ENCODE assay signal across 8 cellular contexts in the genomic region with DNA sequence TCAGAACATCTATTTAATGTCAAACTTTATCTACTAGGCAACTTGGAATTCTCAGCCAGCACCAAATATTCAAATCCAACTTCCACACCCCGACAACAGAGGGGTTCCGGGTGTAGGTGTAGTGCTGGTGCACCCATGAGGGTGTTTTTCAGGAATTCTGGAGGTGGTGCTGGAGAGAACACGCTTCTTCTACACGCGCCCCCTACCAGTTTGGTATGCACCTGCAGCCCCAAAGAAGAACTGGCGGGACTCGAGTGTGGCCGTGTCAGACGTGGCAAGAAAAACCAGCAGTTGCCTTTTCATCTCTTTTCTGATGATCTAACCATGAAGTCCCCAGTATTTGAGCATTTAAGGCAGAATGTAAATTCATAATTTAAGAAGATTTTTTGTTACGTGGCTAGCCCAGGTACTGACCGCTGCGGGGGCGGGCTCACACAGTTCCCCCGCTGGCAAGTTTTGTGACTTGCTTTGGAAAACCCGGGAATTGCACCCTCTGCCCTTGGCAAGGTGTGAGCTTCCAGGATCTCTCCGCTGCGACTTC. TPM values are rescaled to one million over a fixed set of nuclear protein-coding genes. Genes with fewer than 3 reads are reported as not detected.
A peak's percentile ranks its signal among the peaks of the same experiment; 100 is the strongest.
DNase-seq lines count a peak whose midpoint lies in the region; ATAC-seq and TF ChIP-seq lines count a peak whose summit lies in the region.

No MANE protein-coding gene starts in this region.

- intact Hi-C loops in left cardiac atrium (cut with DNase I) = loop anchor here (5.0 to 10.0 kb wide), 2 partner anchors 116 to 118 kb away; a partner anchor contains a TSS

- no peaks in the 10 kb centered on the region for H3K36me3 ChIP-seq in ES-I3 (ENCODE audit: insufficient read depth, low read length)
- H3K36me3 ChIP-seq in HEK293 (ENCODE audit: control insufficient read depth in 2 of 2, insufficient read depth in 1 of 2, low read length in 2 of 2) = no peaks in the 10 kb centered on the region

- DNase-seq in MV-4-11 (lab: John Stamatoyannopoulos, UW) (peak; percentile 11), SK-N-DZ (ENCODE audit: low spot score) (peak; percentile 83), left cardiac atrium (peak; percentile 66), pons (ENCODE audit: low spot score) (peak; percentile 67), NK-92 (lab: John Stamatoyannopoulos, UW; ENCODE audit: unreplicated experiment) (no peak)
- peak; percentile 34 for DNase-seq in activated naive CD8-positive, alpha-beta T cell treated with anti-CD3 and anti-CD28 coated beads, Interleukin-2, amount 10 ng/mL, durations not matched to agents 7 days and 5 days

- TF ChIP-seq CTCF in HEK293 (tag by site-specific recombination; IDR thresholded peaks at IDR 0.05) = peak; percentile 88

- H3K4me1 ChIP-seq in ES-I3 (ENCODE audit: insufficient read depth, low read length) = no peaks in the 10 kb centered on the region
- H3K4me1 ChIP-seq in HEK293 (ENCODE audit: control insufficient read depth, insufficient read depth, low read length) = no peaks in the 10 kb centered on the region

- peak; percentile 48 for ATAC-seq in activated naive CD8-positive, alpha-beta T cell treated with anti-CD3 and anti-CD28 coated beads, Interleukin-2, amount 10 ng/mL, durations not matched to agents 7 days and 5 days (ENCODE audit: low read depth)
- peak; percentile 76 to 85 for ATAC-seq in left cardiac atrium

- peaks cover 55% of the 10 kb centered on the region for H3K27me3 Mint-ChIP-seq in activated naive CD8-positive, alpha-beta T cell treated with anti-CD3 and anti-CD28 coated beads, Interleukin-2, amount 10 ng/mL, durations not matched to agents 7 days and 5 days

- no peaks in the 10 kb centered on the region for H3K9me3 ChIP-seq in ES-I3 (ENCODE audit: control insufficient read depth, insufficient read depth, low read length)
- no peaks in the 10 kb centered on the region for H3K9me3 ChIP-seq in HEK293 (ENCODE audit: control insufficient read depth, insufficient read depth, low read depth, low read length)

- POLR2A ChIA-PET in HEK293 (lab: Yijun Ruan, JAX) = interaction anchor here (0.7 to 2.8 kb wide), 5 partner anchors 9 to 480 kb away, joined by 3 to 21 read pairs (median 3); a partner anchor contains a TSS
- POLR2A ChIA-PET in activated naive CD8-positive, alpha-beta T cell treated with anti-CD3 and anti-CD28 coated beads, Interleukin-2, amount 10 ng/mL, durations not matched to agents 7 days and 5 days (lab: Charles Lee) = no interaction called here

- peak overlapping the region; percentile 84; the same call in 1 of the 2 replicates for H3K27ac ChIP-seq in HEK293 (ENCODE audit: extremely low read depth, low read depth, low read length)

- peak overlapping the region; percentile 73 for H3K4me3 ChIP-seq in HEK293 (ENCODE audit: low read depth, low read length)

- H3K4me1 Mint-ChIP-seq in activated naive CD8-positive, alpha-beta T cell treated with anti-CD3 and anti-CD28 coated beads, Interleukin-2, amount 10 ng/mL, durations not matched to agents 7 days and 5 days = peaks cover 8% of the 10 kb centered on the region

- peak overlapping the region; percentile 91 for H3K9ac ChIP-seq in ES-I3 (ENCODE audit: low read depth, low read length)

- CTCF ChIA-PET in HEK293 (lab: Yijun Ruan, JAX) = interaction anchor here (0.6 to 3.5 kb wide), 16 partner anchors 11 to 171 kb away, joined by 3 to 29 read pairs (median 4); a partner anchor contains a TSS

- no peaks in the 10 kb centered on the region for H3K36me3 Mint-ChIP-seq in activated naive CD8-positive, alpha-beta T cell treated with anti-CD3 and anti-CD28 coated beads, Interleukin-2, amount 10 ng/mL, durations not matched to agents 7 days and 5 days

- no peak overlapping the region for H3K27ac Mint-ChIP-seq in activated naive CD8-positive, alpha-beta T cell treated with anti-CD3 and anti-CD28 coated beads, Interleukin-2, amount 10 ng/mL, durations not matched to agents 7 days and 5 days

- H3K4me3 Mint-ChIP-seq in activated naive CD8-positive, alpha-beta T cell treated with anti-CD3 and anti-CD28 coated beads, Interleukin-2, amount 10 ng/mL, durations not matched to agents 7 days and 5 days = peak overlapping the region; percentile 83

- H3K9me3 Mint-ChIP-seq in activated naive CD8-positive, alpha-beta T cell treated with anti-CD3 and anti-CD28 coated beads, Interleukin-2, amount 10 ng/mL, durations not matched to agents 7 days and 5 days = no peaks in the 10 kb centered on the region

TF ChIP-seq in HEK293, 187 proteins besides CTCF, POLR2A, EP300 and RAD21 (continues in another document):
- TF ChIP-seq ZNF350 (tag by site-specific recombination; IDR thresholded peaks at IDR 0.05) (no peak), ZSCAN30 (tag by site-specific recombination; IDR thresholded peaks at IDR 0.05) (no peak), ZNF324 (tag by site-specific recombination; IDR thresholded peaks at IDR 0.05) (0 out of 2 replicates have a peak, but pooled peaks have one; percentile 33), BCL11A (tag by site-specific recombination; IDR thresholded peaks at IDR 0.05; ENCODE audit: low read depth) (no peak), ZNF544 (tag by site-specific recombination; IDR thresholded peaks at IDR 0.05) (no peak), ZSCAN23 (tag by site-specific recombination; IDR thresholded peaks at IDR 0.05) (no peak), ZNF311 (tag by site-specific recombination; IDR thresholded peaks at IDR 0.05; ENCODE audit: borderline replicate concordance) (no peak), REPIN1 (tag by site-specific recombination; IDR thresholded peaks at IDR 0.05; ENCODE audit: low read depth) (no peak), ZSCAN16 (tag by site-specific recombination; IDR thresholded peaks at IDR 0.05) (no peak), ZNF792 (tag by site-specific recombination; IDR thresholded peaks at IDR 0.05) (no peak), ZNF433 (tag by site-specific recombination; IDR thresholded peaks at IDR 0.05; ENCODE audit: low read depth) (no peak), ZBTB8A (tag by site-specific recombination; IDR thresholded peaks at IDR 0.05) (peak; percentile 87; the same call in 1 of the 2 replicates)
- TF ChIP-seq, protein P1, sequence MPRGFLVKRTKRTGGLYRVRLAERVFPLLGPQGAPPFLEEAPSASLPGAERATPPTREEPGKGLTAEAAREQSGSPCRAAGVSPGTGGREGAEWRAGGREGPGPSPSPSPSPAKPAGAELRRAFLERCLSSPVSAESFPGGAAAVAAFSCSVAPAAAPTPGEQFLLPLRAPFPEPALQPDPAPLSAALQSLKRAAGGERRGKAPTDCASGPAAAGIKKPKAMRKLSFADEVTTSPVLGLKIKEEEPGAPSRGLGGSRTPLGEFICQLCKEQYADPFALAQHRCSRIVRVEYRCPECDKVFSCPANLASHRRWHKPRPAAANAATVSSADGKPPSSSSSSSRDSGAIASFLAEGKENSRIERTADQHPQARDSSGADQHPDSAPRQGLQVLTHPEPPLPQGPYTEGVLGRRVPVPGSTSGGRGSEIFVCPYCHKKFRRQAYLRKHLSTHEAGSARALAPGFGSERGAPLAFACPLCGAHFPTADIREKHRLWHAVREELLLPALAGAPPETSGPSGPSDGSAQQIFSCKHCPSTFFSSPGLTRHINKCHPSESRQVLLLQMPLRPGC (tag by site-specific recombination; IDR thresholded peaks at IDR 0.05) = no peak; the same call in 1 of the 2 replicates
- TF ChIP-seq, protein P2, sequence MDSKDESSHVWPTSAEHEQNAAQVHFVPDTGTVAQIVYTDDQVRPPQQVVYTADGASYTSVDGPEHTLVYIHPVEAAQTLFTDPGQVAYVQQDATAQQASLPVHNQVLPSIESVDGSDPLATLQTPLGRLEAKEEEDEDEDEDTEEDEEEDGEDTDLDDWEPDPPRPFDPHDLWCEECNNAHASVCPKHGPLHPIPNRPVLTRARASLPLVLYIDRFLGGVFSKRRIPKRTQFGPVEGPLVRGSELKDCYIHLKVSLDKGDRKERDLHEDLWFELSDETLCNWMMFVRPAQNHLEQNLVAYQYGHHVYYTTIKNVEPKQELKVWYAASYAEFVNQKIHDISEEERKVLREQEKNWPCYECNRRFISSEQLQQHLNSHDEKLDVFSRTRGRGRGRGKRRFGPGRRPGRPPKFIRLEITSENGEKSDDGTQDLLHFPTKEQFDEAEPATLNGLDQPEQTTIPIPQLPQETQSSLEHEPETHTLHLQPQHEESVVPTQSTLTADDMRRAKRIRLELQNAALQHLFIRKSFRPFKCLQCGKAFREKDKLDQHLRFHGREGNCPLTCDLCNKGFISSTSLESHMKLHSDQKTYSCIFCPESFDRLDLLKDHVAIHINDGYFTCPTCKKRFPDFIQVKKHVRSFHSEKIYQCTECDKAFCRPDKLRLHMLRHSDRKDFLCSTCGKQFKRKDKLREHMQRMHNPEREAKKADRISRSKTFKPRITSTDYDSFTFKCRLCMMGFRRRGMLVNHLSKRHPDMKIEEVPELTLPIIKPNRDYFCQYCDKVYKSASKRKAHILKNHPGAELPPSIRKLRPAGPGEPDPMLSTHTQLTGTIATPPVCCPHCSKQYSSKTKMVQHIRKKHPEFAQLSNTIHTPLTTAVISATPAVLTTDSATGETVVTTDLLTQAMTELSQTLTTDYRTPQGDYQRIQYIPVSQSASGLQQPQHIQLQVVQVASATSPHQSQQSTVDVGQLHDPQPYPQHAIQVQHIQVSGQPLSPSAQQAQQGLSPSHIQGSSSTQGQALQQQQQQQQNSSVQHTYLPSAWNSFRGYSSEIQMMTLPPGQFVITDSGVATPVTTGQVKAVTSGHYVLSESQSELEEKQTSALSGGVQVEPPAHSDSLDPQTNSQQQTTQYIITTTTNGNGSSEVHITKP (tag by site-specific recombination; IDR thresholded peaks at IDR 0.05) = peak; percentile 95
- TF ChIP-seq, protein P3, sequence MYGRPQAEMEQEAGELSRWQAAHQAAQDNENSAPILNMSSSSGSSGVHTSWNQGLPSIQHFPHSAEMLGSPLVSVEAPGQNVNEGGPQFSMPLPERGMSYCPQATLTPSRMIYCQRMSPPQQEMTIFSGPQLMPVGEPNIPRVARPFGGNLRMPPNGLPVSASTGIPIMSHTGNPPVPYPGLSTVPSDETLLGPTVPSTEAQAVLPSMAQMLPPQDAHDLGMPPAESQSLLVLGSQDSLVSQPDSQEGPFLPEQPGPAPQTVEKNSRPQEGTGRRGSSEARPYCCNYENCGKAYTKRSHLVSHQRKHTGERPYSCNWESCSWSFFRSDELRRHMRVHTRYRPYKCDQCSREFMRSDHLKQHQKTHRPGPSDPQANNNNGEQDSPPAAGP (tag by site-specific recombination; IDR thresholded peaks at IDR 0.05) = no peak

RNA-seq across cellular contexts. Expression of a gene that starts 0.4 kb away (rescaled TPM):
- polyA plus RNA-seq in SK-N-DZ (2014; cell fraction: cytosol; rRNA removed) = 12.7 and 15.3 TPM in 2 replicates
- polyA plus RNA-seq in SK-N-DZ (2014; cell fraction: nucleus; rRNA removed) = 5.1 and 5.3 TPM in 2 replicates
- under 1 TPM; 0.03 to 0.06 TPM for total RNA-seq in activated naive CD8-positive, alpha-beta T cell treated with anti-CD3 and anti-CD28 coated beads, Interleukin-2, amount 10 ng/mL, durations not matched to agents 7 days and 5 days
- 10 to 100 TPM; 43.4 to 48.3 TPM for total RNA-seq in left cardiac atrium

RNA-seq across cellular contexts. Expression of a gene that starts 44.0 kb away (rescaled TPM):
- polyA plus RNA-seq in SK-N-DZ (2014; cell fraction: cytosol; rRNA removed) = 1.5 and 2.0 TPM in 2 replicates
- polyA plus RNA-seq in SK-N-DZ (2014; cell fraction: nucleus; rRNA removed) = 0.70 and 1.1 TPM in 2 replicates
- 1 to 10 TPM; 1.8 to 2.1 TPM for total RNA-seq in activated naive CD8-positive, alpha-beta T cell treated with anti-CD3 and anti-CD28 coated beads, Interleukin-2, amount 10 ng/mL, durations not matched to agents 7 days and 5 days
- total RNA-seq in left cardiac atrium = 1 to 10 TPM; 2.5 to 4.3 TPM

Comparison
In these comparisons a context has a peak if more than half of its experiments do, and no peak if none do; other contexts are left out.
1. RNA of a gene that starts 0.4 kb away (total RNA-seq): 43.4 to 48.3 TPM in left cardiac atrium; 0.03 to 0.06 TPM in activated naive CD8-positive, alpha-beta T cell treated with anti-CD3 and anti-CD28 coated beads, Interleukin-2, amount 10 ng/mL, durations not matched to agents 7 days and 5 days; every median in the first group is over 10 times any median in the second.